In genomic region chr6:114398481-114398880, GRCh38 we compare ENCODE assay signal across 22 cellular contexts. TPM values are rescaled to one million over a fixed set of nuclear protein-coding genes. Genes with fewer than 3 reads are reported as not detected.
"Had no signal": no experiment of that assay in that cellular context is flagged by ENCODE, and none has a peak within 500 bp of the region (broad histone marks: within the 10 kb centered on the region; RNA-seq: fewer than 3 reads in every experiment).

No MANE protein-coding gene starts in this region.

- H3K27me3 Mint-ChIP-seq: IgD-negative memory B cell had no signal

- H3K9ac ChIP-seq: KMS-11 had no signal

- H3K4me3 ChIP-seq: K562 had no signal

- H3K27ac Mint-ChIP-seq: IgD-negative memory B cell had no signal

- H3K4me2 ChIP-seq: KMS-11 had no signal

- H3K4me3 Mint-ChIP-seq: IgD-negative memory B cell had no signal

- ATAC-seq: K562, SK-N-SH treated with all-trans-retinoic acid at 6 μM for 48 hours had no signal

- FAIRE-seq: K562, RCC 7860 had no signal

- H3K27ac ChIP-seq: KMS-11, RWPE1 had no signal

- H3K36me3 Mint-ChIP-seq: IgD-negative memory B cell had no signal

- DNase-seq: Kasumi-1, MM.1S, NCI-H1092 treated with DMSO at 0.1 percent for 48 hours, NCI-H1436, NCI-H1694, NCI-H187 treated with DMSO at 0.1 percent for 48 hours, NCI-H2029 treated with DMSO at 0.1 percent for 48 hours, NCI-H2171 treated with DMSO at 0.1 percent for 48 hours, NCI-H345, NCI-H446 treated with DMSO at 0.1 percent for 48 hours, NCI-H510A treated with DMSO at 0.1 percent for 48 hours, NCI-H526, NCI-H774, SHP77, T-helper 1 cell had no signal

- H3K4me1 Mint-ChIP-seq: IgD-negative memory B cell had no signal

RNA-seq across cellular contexts. Expression of gene HS3ST5, which starts 55.7 kb away (rescaled TPM):
- total RNA-seq: K562, M059J had no signal
- polyA plus RNA-seq: IgD-negative memory B cell, K562 had no signal
